ENCODE assay signal across 8 cellular contexts in genomic region chr2:190466819-190467444, GRCh38. TPM values are rescaled to one million over a fixed set of nuclear protein-coding genes. Genes with fewer than 3 reads are reported as not detected.
DNase-seq lines count a peak whose midpoint lies in the region; ATAC-seq and TF ChIP-seq lines count a peak whose summit lies in the region.

No MANE protein-coding gene starts in this region.

- H3K56ac ChIP-seq in IMR-90 (ENCODE audit: extremely low read depth, insufficient read depth, low read length) = no peak overlapping the region

- H3K27me3 Mint-ChIP-seq in activated CD8-positive, alpha-beta T cell treated with anti-CD3 and anti-CD28 coated beads for 36 hours = no peaks in the 10 kb centered on the region
- H3K27me3 Mint-ChIP-seq in endodermal cell (ENCODE audit: insufficient read depth) = no peaks in the 10 kb centered on the region

- H4K20me1 ChIP-seq in IMR-90 (ENCODE audit: insufficient read depth, low read length) = no peaks in the 10 kb centered on the region; the same call in 1 of the 2 replicates

- no TSS peak for BruUV-seq in IMR-90 (replicated peaks; lab: Mats Ljungman, UMichigan)

- intact Hi-C loops in IMR-90 (cut with micrococcal nuclease) = loop anchor here (5.0 kb wide), 1 partner anchor 60 kb away; the partner anchor contains the start of gene MFSD6
- intact Hi-C loops in activated CD8-positive, alpha-beta T cell treated with anti-CD3 and anti-CD28 coated beads for 36 hours (cut with micrococcal nuclease) = no loop called here

- H3K36me3 Mint-ChIP-seq in activated CD8-positive, alpha-beta T cell treated with anti-CD3 and anti-CD28 coated beads for 36 hours (ENCODE audit: low read depth) = peaks cover 31% of the 10 kb centered on the region
- peaks cover 4% of the 10 kb centered on the region for H3K36me3 Mint-ChIP-seq in endodermal cell (ENCODE audit: low read depth)

- no peak overlapping the region for H3K27ac Mint-ChIP-seq in activated CD8-positive, alpha-beta T cell treated with anti-CD3 and anti-CD28 coated beads for 36 hours
- no peak overlapping the region for H3K27ac Mint-ChIP-seq in endodermal cell

- no peak for TF ChIP-seq CTCF in IMR-90 (conservative IDR thresholded peaks at IDR 0.05; ENCODE audit: low read depth, low read length)
- TF ChIP-seq CTCF in activated CD8-positive, alpha-beta T cell treated with anti-CD3 and anti-CD28 coated beads for 36 hours (IDR thresholded peaks at IDR 0.05) = no peak
- no peak for TF ChIP-seq CTCF in endodermal cell (conservative IDR thresholded peaks at IDR 0.05)

- H2AK5ac ChIP-seq in IMR-90 (ENCODE audit: low read depth, low read length) = no peak overlapping the region

- no peak overlapping the region for H3K4me3 Mint-ChIP-seq in activated CD8-positive, alpha-beta T cell treated with anti-CD3 and anti-CD28 coated beads for 36 hours
- H3K4me3 Mint-ChIP-seq in endodermal cell = no peak overlapping the region

- peak overlapping the region; percentile 65; the same call in 1 of the 3 replicates for H2BK15ac ChIP-seq in IMR-90 (ENCODE audit: low read depth, low read length)

- no peak overlapping the region for H2AFZ ChIP-seq in IMR-90 (replicated peaks; ENCODE audit: low read length, poor library complexity)

- H3K4ac ChIP-seq in IMR-90 (ENCODE audit: low read depth, low read length) = peak overlapping the region; percentile 8; the same call in 1 of the 2 replicates

- H3K9me1 ChIP-seq in IMR-90 (ENCODE audit: insufficient read depth, low read length) = peaks cover 11% of the 10 kb centered on the region

- H3K23ac ChIP-seq in IMR-90 (ENCODE audit: low read depth, low read length) = no peak overlapping the region

- CTCF ChIA-PET in IMR-90 (lab: Yijun Ruan, JAX) = no interaction called here
- CTCF ChIA-PET in activated CD8-positive, alpha-beta T cell treated with anti-CD3 and anti-CD28 coated beads for 36 hours (lab: Charles Lee) = no interaction called here

- H3K4me2 ChIP-seq in IMR-90 (ENCODE audit: low read depth, low read length) = no peak overlapping the region

- peaks cover 15% of the 10 kb centered on the region for H3K4me1 ChIP-seq in IMR-90 (ENCODE audit: control insufficient read depth, insufficient read depth, low read length)
- no peaks in the 10 kb centered on the region for H3K4me1 ChIP-seq in endodermal cell (ENCODE audit: control insufficient read depth, insufficient read depth, low read length)

- H3K9me3 ChIP-seq in IMR-90 (ENCODE audit: control insufficient read depth, insufficient read depth, low read length) = no peaks in the 10 kb centered on the region
- H3K9me3 ChIP-seq in endodermal cell (ENCODE audit: control insufficient read depth, low read length) = no peaks in the 10 kb centered on the region

- TF ChIP-seq RAD21 in IMR-90 (IDR thresholded peaks at IDR 0.05; ENCODE audit: low read length) = no peak

- peak overlapping the region; percentile 83; the same call in 1 of the 2 replicates for H2BK120ac ChIP-seq in IMR-90 (ENCODE audit: low read depth, low read length)

- peak overlapping the region; percentile 16; the same call in 1 of the 2 replicates for H2BK20ac ChIP-seq in IMR-90 (ENCODE audit: low read depth, low read length)

- no peak for ATAC-seq in IMR-90 (ENCODE audit: low read depth)
- ATAC-seq in activated CD8-positive, alpha-beta T cell treated with anti-CD3 and anti-CD28 coated beads for 36 hours = no peak
- ATAC-seq in esophagus mucosa = no peak

- H2AK9ac ChIP-seq in IMR-90 (replicated peaks; ENCODE audit: low read depth, low read length, poor library complexity) = no peak overlapping the region

- H3K79me1 ChIP-seq in IMR-90 (ENCODE audit: low read depth in 1 of 2, low read length in 2 of 2) = no peaks in the 10 kb centered on the region; a peak in 1 of 4 replicates

- H4K8ac ChIP-seq in IMR-90 (ENCODE audit: low read depth in 2 of 2, low read length in 2 of 2) = no peak overlapping the region; a peak in 1 of 4 replicates

- peak overlapping the region; percentile 98; the same call in 1 of the 2 replicates for H3K27ac ChIP-seq in IMR-90 (ENCODE audit: insufficient read depth, low read length)
- no peak overlapping the region for H3K27ac ChIP-seq in endodermal cell (ENCODE audit: low read depth, low read length)

- no peak overlapping the region for H4K91ac ChIP-seq in IMR-90 (ENCODE audit: insufficient read depth, low read depth, low read length)

- H3K4me1 Mint-ChIP-seq in activated CD8-positive, alpha-beta T cell treated with anti-CD3 and anti-CD28 coated beads for 36 hours (ENCODE audit: low read depth) = peaks cover 55% of the 10 kb centered on the region
- H3K4me1 Mint-ChIP-seq in endodermal cell = no peaks in the 10 kb centered on the region

- in situ Hi-C loops in IMR-90 (cut with MboI; ENCODE audit: low sequenced_read_pairs) = no loop called here

- 67% methylated on average over 1 of the region's 5 CpGs; no CpG with 5 or more reads in 1 of the 2 experiments for WGBS in IMR-90 (ENCODE audit: extremely low coverage in 2 of 2, insufficient read length in 1 of 2), 2 experiments
- 93 to 96% methylated on average over 4 to 5 of the region's 5 CpGs for WGBS in endodermal cell (ENCODE audit: insufficient coverage in 1 of 2, insufficient read length in 1 of 2), 2 experiments

- no peaks in the 10 kb centered on the region; the same call in 1 of the 2 replicates for H3K36me3 ChIP-seq in IMR-90 (ENCODE audit: control insufficient read depth, insufficient read depth, low read length)
- H3K36me3 ChIP-seq in endodermal cell (ENCODE audit: control insufficient read depth, insufficient read depth, low read length) = no peaks in the 10 kb centered on the region

- 0 out of 2 replicates have a peak overlapping the region, but pooled peaks have one; percentile 25 for H3K14ac ChIP-seq in IMR-90 (replicated peaks; ENCODE audit: low read depth, low read length)

- POLR2A ChIA-PET in IMR-90 (lab: Charles Lee; ENCODE audit: unreplicated experiment) = no interaction called here
- POLR2A ChIA-PET in activated CD8-positive, alpha-beta T cell treated with anti-CD3 and anti-CD28 coated beads for 36 hours (lab: Charles Lee) = interaction anchor here (0.7 to 1.0 kb wide), 2 partner anchors 43 to 63 kb away, joined by 3 read pairs; no protein-coding TSS in a partner anchor

- no peak overlapping the region for H3K9ac ChIP-seq in IMR-90 (ENCODE audit: low read depth, low read length)
- no peak overlapping the region for H3K9ac ChIP-seq in endodermal cell (ENCODE audit: extremely low read depth, low read length, poor library complexity, severe bottlenecking)

- peak overlapping the region; percentile 61 for H3K18ac ChIP-seq in IMR-90 (ENCODE audit: low read depth, low read length)

- H3K9me3 Mint-ChIP-seq in activated CD8-positive, alpha-beta T cell treated with anti-CD3 and anti-CD28 coated beads for 36 hours = no peaks in the 10 kb centered on the region
- H3K9me3 Mint-ChIP-seq in endodermal cell = peaks cover 14% of the 10 kb centered on the region

- H3K4me3 ChIP-seq in IMR-90 (ENCODE audit: insufficient read depth, low read depth, low read length) (no peak overlapping the region), endodermal cell (ENCODE audit: low read length) (no peak overlapping the region)

- DNase-seq in IMR-90 (peak; percentile 25), NCI-H748 treated with DMSO at 0.1 percent for 48 hours (lab: John Stamatoyannopoulos, UW) (peak; percentile 89), fibroblast of gingiva (ENCODE audit: low read depth) (peak; percentile 21), stromal cell of bone marrow (ENCODE audit: low read depth) (peak; percentile 17), ecto neural progenitor cell (ENCODE audit: low spot score) (no peak), endodermal cell (no peak)
- DNase-seq in activated CD8-positive, alpha-beta T cell treated with anti-CD3 and anti-CD28 coated beads for 36 hours = no peak

- no peak for TF ChIP-seq POLR2A in IMR-90 (IDR thresholded peaks at IDR 0.05; ENCODE audit: low read depth, low read length)

- H3K27me3 ChIP-seq in IMR-90 (ENCODE audit: control insufficient read depth, insufficient read depth, low read length) = no peaks in the 10 kb centered on the region
- no peaks in the 10 kb centered on the region for H3K27me3 ChIP-seq in endodermal cell (ENCODE audit: control insufficient read depth, insufficient read depth, low read length, poor library complexity, severe bottlenecking)

- dilution Hi-C loops in IMR-90 (cut with HindIII; ENCODE audit: low sequenced_read_pairs, unreplicated experiment) = no loop called here

- H4K5ac ChIP-seq in IMR-90 (ENCODE audit: low read depth, low read length) = peak overlapping the region; percentile 64

- H2BK5ac ChIP-seq in IMR-90 (ENCODE audit: low read depth, low read length, poor library complexity, severe bottlenecking) = no peak overlapping the region

TF ChIP-seq in IMR-90, 13 proteins besides CTCF, POLR2A, EP300 and RAD21:
- TF ChIP-seq SMC3 (IDR thresholded peaks at IDR 0.05; ENCODE audit: low read depth, low read length) = no peak
- TF ChIP-seq RFX5 (IDR thresholded peaks at IDR 0.05; ENCODE audit: low read depth, low read length) = no peak
- no peak for TF ChIP-seq RCOR1 (IDR thresholded peaks at IDR 0.05; ENCODE audit: insufficient replicate concordance, low read length)
- TF ChIP-seq CHD1 (IDR thresholded peaks at IDR 0.05; ENCODE audit: low read depth, low read length) = no peak

RNA-seq across cellular contexts. Expression of gene MFSD6, which starts 58.8 kb away (rescaled TPM):
- total RNA-seq in IMR-90 (2012; rRNA removed) (7.7 and 8.1 TPM in 2 replicates), endodermal cell (1 to 10 TPM; 1.2 to 3.2 TPM), esophagus mucosa (59.2 TPM)
- polyA plus RNA-seq in IMR-90 (2012; rRNA removed) = 4.0 and 4.2 TPM in 2 replicates
- polyA plus RNA-seq in IMR-90 (2012; cell fraction: cytosol; rRNA removed) = 2.7 and 4.8 TPM in 2 replicates
- 1.6 and 5.3 TPM in 2 replicates for polyA plus RNA-seq in IMR-90 (2012; cell fraction: nucleus; rRNA removed; ENCODE audit: low replicate concordance)
- 10 to 100 TPM; 31.5 to 32.8 TPM for total RNA-seq in activated CD8-positive, alpha-beta T cell treated with anti-CD3 and anti-CD28 coated beads for 36 hours
- polyA plus RNA-seq in endodermal cell (2013, experiment 1 of 2) = 0.82 TPM
- polyA plus RNA-seq in endodermal cell (2013, experiment 2 of 2) = 0.70 TPM

Comparison
In these comparisons a context has a peak if more than half of its experiments do, and no peak if none do; other contexts are left out.
1. DNase-seq: peak in IMR-90 (single experiment), NCI-H748 treated with DMSO at 0.1 percent for 48 hours (single experiment), fibroblast of gingiva (single experiment) and stromal cell of bone marrow (single experiment); none in ecto neural progenitor cell (single experiment), activated CD8-positive, alpha-beta T cell treated with anti-CD3 and anti-CD28 coated beads for 36 hours (single experiment) and endodermal cell (single experiment).